In genomic region chr2:167177196-167177595, GRCh38 we compare ENCODE assay signal across 17 cellular contexts.
DNase-seq lines count a peak whose midpoint lies in the region; ATAC-seq, FAIRE-seq and TF ChIP-seq lines count a peak whose summit lies in the region.
"Had no signal": no experiment of that assay in that cellular context is flagged by ENCODE, and none has a peak within 500 bp of the region (broad histone marks: within the 10 kb centered on the region; RNA-seq: fewer than 3 reads in every experiment).

No MANE protein-coding gene starts in this region.

- no peaks in the 10 kb centered on the region for H3K4me1 Mint-ChIP-seq in activated CD8-positive, alpha-beta T cell treated with anti-CD3 and anti-CD28 coated beads for 36 hours (ENCODE audit: low read depth)
- H3K4me1 Mint-ChIP-seq: CD8-positive, alpha-beta memory T cell had no signal

- H3K27me3 ChIP-seq in bronchial epithelial cell (ENCODE audit: control insufficient read depth, insufficient read depth, low read length) (no peaks in the 10 kb centered on the region), skeletal muscle satellite cell (ENCODE audit: control insufficient read depth, insufficient read depth, low read length) (no peaks in the 10 kb centered on the region)
- H3K27me3 ChIP-seq: BLaER1 had no signal

- no peaks in the 10 kb centered on the region for H3K27me3 Mint-ChIP-seq in activated CD8-positive, alpha-beta T cell treated with anti-CD3 and anti-CD28 coated beads for 36 hours
- H3K27me3 Mint-ChIP-seq: CD8-positive, alpha-beta memory T cell had no signal

- H3K27ac Mint-ChIP-seq in activated CD8-positive, alpha-beta T cell treated with anti-CD3 and anti-CD28 coated beads for 36 hours: no peak overlapping the region
- H3K27ac Mint-ChIP-seq: CD8-positive, alpha-beta memory T cell had no signal

- no peak for FAIRE-seq in bronchial epithelial cell (lab: Jason Lieb, UNC)

- DNase-seq in HS-5 (ENCODE audit: low read depth) (peak; percentile 42), bronchial epithelial cell (ENCODE audit: low read depth) (peak; percentile 48), fibroblast of peridontal ligament (ENCODE audit: extremely low read depth) (peak; percentile 68), H4 (ENCODE audit: low spot score) (no peak), cardiac septum (ENCODE audit: low spot score) (no peak)
- DNase-seq in activated CD8-positive, alpha-beta T cell treated with anti-CD3 and anti-CD28 coated beads for 36 hours: no peak
- DNase-seq: CD8-positive, alpha-beta memory T cell; KG1; MM.1S; NCI-H1105; NCI-H187; NCI-H774 had no signal

- CTCF ChIA-PET in activated CD8-positive, alpha-beta T cell treated with anti-CD3 and anti-CD28 coated beads for 36 hours (lab: Charles Lee): no interaction called here

- intact Hi-C loops in activated CD8-positive, alpha-beta T cell treated with anti-CD3 and anti-CD28 coated beads for 36 hours (cut with micrococcal nuclease): no loop called here
- intact Hi-C loops in cardiac septum (cut with DNase I): no loop called here

- no peak for TF ChIP-seq CTCF in bronchial epithelial cell (IDR thresholded peaks at IDR 0.05; ENCODE audit: insufficient read depth, low read length, severe bottlenecking)
- no peak for TF ChIP-seq CTCF in activated CD8-positive, alpha-beta T cell treated with anti-CD3 and anti-CD28 coated beads for 36 hours (IDR thresholded peaks at IDR 0.05)

- H3K4me1 ChIP-seq in skeletal muscle satellite cell (ENCODE audit: control insufficient read depth, insufficient read depth, low read length): peaks cover 38% of the 10 kb centered on the region
- H3K4me1 ChIP-seq: BLaER1 had no signal

- H3K4me3 ChIP-seq in bronchial epithelial cell (ENCODE audit: low read depth, low read length): no peak overlapping the region
- H3K4me3 ChIP-seq in skeletal muscle satellite cell (ENCODE audit: low read length): no peak overlapping the region
- H3K4me3 ChIP-seq: BLaER1, SK-N-MC had no signal

- H3K9me3 Mint-ChIP-seq in activated CD8-positive, alpha-beta T cell treated with anti-CD3 and anti-CD28 coated beads for 36 hours: peaks cover under 1% of the 10 kb centered on the region

- H3K36me3 Mint-ChIP-seq in activated CD8-positive, alpha-beta T cell treated with anti-CD3 and anti-CD28 coated beads for 36 hours (ENCODE audit: low read depth): no peaks in the 10 kb centered on the region
- H3K36me3 Mint-ChIP-seq: CD8-positive, alpha-beta memory T cell had no signal

- H3K36me3 ChIP-seq in bronchial epithelial cell (ENCODE audit: control insufficient read depth, insufficient read depth, low read length) (no peaks in the 10 kb centered on the region), skeletal muscle satellite cell (ENCODE audit: insufficient read depth, low read length) (no peaks in the 10 kb centered on the region)
- H3K36me3 ChIP-seq: BLaER1 had no signal

- H3K4me3 Mint-ChIP-seq in activated CD8-positive, alpha-beta T cell treated with anti-CD3 and anti-CD28 coated beads for 36 hours: no peak overlapping the region
- H3K4me3 Mint-ChIP-seq: CD8-positive, alpha-beta memory T cell had no signal

- no peak overlapping the region for H3K9ac ChIP-seq in skeletal muscle satellite cell (ENCODE audit: low read depth, low read length)
- H3K9ac ChIP-seq: BLaER1 had no signal

- peak overlapping the region; percentile 30 for H3K4me2 ChIP-seq in skeletal muscle satellite cell (ENCODE audit: low read length)
- H3K4me2 ChIP-seq: BLaER1 had no signal

- no peak for ATAC-seq in HG03460 (IDR thresholded peaks at IDR 0.05; ENCODE audit: unreplicated experiment)
- ATAC-seq in activated CD8-positive, alpha-beta T cell treated with anti-CD3 and anti-CD28 coated beads for 36 hours: no peak
- ATAC-seq: Right ventricle myocardium inferior had no signal

- H3K9me3 ChIP-seq in skeletal muscle satellite cell (replicated peaks; ENCODE audit: low read length): no peaks in the 10 kb centered on the region

- POLR2A ChIA-PET in activated CD8-positive, alpha-beta T cell treated with anti-CD3 and anti-CD28 coated beads for 36 hours (lab: Charles Lee): no interaction called here

Comparison
In these comparisons a context has a peak if more than half of its experiments do, and no peak if none do; other contexts are left out.
1. DNase-seq: peak in HS-5 (single experiment), bronchial epithelial cell (single experiment) and fibroblast of peridontal ligament (single experiment); none in H4 (single experiment), activated CD8-positive, alpha-beta T cell treated with anti-CD3 and anti-CD28 coated beads for 36 hours (single experiment) and cardiac septum (single experiment).